In genomic region chrX:107654778-107655761, GRCh38 we compare ENCODE assay signal across 8 cellular contexts. TPM values are rescaled to one million over a fixed set of nuclear protein-coding genes. Genes with fewer than 3 reads are reported as not detected.
A peak's percentile ranks its signal among the peaks of the same experiment; 100 is the strongest.
DNase-seq lines count a peak whose midpoint lies in the region; ATAC-seq and TF ChIP-seq lines count a peak whose summit lies in the region.

No MANE protein-coding gene starts in this region.

- H3K27me3 Mint-ChIP-seq in HFFc6 (ENCODE audit: insufficient read depth) (peaks cover 2% of the 10 kb centered on the region), natural killer cell (ENCODE audit: low read depth in 2 of 2) (no peaks in the 10 kb centered on the region)

- 38 to 59% methylated on average over 3 to 24 of the region's 24 CpGs for whole genome bisulfite sequencing in transverse colon (ENCODE audit: low coverage in 1 of 2), 2 donors

- ATAC-seq in natural killer cell, result peak; percentile 87 to 91 (median 89)

- no peaks in the 10 kb centered on the region for H3K27me3 ChIP-seq in transverse colon

- in situ Hi-C loops in transverse colon (cut with MboI; ENCODE audit: low pct_ligation_motif_present in 1 of 4, low pct_unique_long_range_greater_than_20kb in 1 of 4, low sequenced_read_pairs in 3 of 4), result loop anchor here in 2 of 4 donors (25.0 kb wide), 2 partner anchors 107 to 232 kb away; no protein-coding TSS in a partner anchor

- peak overlapping the region in 3 of 4 donors; percentile 12 to 41 (median 16) for H3K27ac ChIP-seq in transverse colon

- H3K4me1 Mint-ChIP-seq in HFFc6 (ENCODE audit: low read depth) (peaks cover 22% of the 10 kb centered on the region), natural killer cell (peaks cover 0 to 5% of the 10 kb centered on the region in 2 donors)

- TF ChIP-seq EP300 in transverse colon (IDR thresholded peaks at IDR 0.05; ENCODE audit: low read depth), result no peak

- H3K4me3 ChIP-seq in GM12864 (ENCODE audit: low read depth, low read length), result no peak overlapping the region
- peak overlapping the region; percentile 26 for H3K4me3 ChIP-seq in epithelial cell of proximal tubule (ENCODE audit: low read depth, low read length)
- no peak overlapping the region for H3K4me3 ChIP-seq in transverse colon

- no peaks in the 10 kb centered on the region for H3K9me3 ChIP-seq in transverse colon

- H3K27ac Mint-ChIP-seq in HFFc6, result peak overlapping the region; percentile 90
- no peak overlapping the region for H3K27ac Mint-ChIP-seq in natural killer cell

- no peak for DNase-seq in GM12864 (ENCODE audit: low read depth)
- DNase-seq in HFFc6, result peak; percentile 93
- DNase-seq in NCI-H524 (lab: John Stamatoyannopoulos, UW), result peak; percentile 71 to 82
- DNase-seq in activated CD8-positive, alpha-beta memory T cell treated with anti-CD3 and anti-CD28 coated beads, Interleukin-2, amount 50 U/mL, for 48 hours, result peak; percentile 84
- peak; percentile 70 for DNase-seq in epithelial cell of proximal tubule (ENCODE audit: low read depth)
- peak; percentile 52 for DNase-seq in natural killer cell
- DNase-seq in transverse colon, result peak; percentile 59
- no peak for DNase-seq in AML-193 (lab: John Stamatoyannopoulos, UW)

- H3K36me3 ChIP-seq in transverse colon, result no peaks in the 10 kb centered on the region

- intact Hi-C loops in natural killer cell (cut with micrococcal nuclease), result loop anchor here (1.0 to 5.0 kb wide), 4 partner anchors 62 to 628 kb away; partner anchors contain the start of gene NCBP2L
- intact Hi-C loops in transverse colon (cut with DNase I; ENCODE audit: low total_unique reads), result loop anchor here (5.0 kb wide), 1 partner anchor 122 kb away; the partner anchor contains the start of genes NCBP2L and TSC22D3

- H3K9me3 Mint-ChIP-seq in HFFc6, result no peaks in the 10 kb centered on the region
- no peaks in the 10 kb centered on the region for H3K9me3 Mint-ChIP-seq in natural killer cell

- no peak for TF ChIP-seq POLR2A in transverse colon (IDR thresholded peaks at IDR 0.05)

- no peaks in the 10 kb centered on the region for H3K36me3 Mint-ChIP-seq in HFFc6 (ENCODE audit: low read depth)
- H3K36me3 Mint-ChIP-seq in natural killer cell, result no peaks in the 10 kb centered on the region

- TF ChIP-seq CTCF in GM12864 (IDR thresholded peaks at IDR 0.05; ENCODE audit: low read depth, low read length, missing control alignments), result peak; percentile 61
- peak; percentile 81 for TF ChIP-seq CTCF in HFFc6 (IDR thresholded peaks at IDR 0.05)
- TF ChIP-seq CTCF in epithelial cell of proximal tubule (conservative IDR thresholded peaks at IDR 0.05; ENCODE audit: low read depth, low read length), result peak; percentile 62
- peak; percentile 64 for TF ChIP-seq CTCF in natural killer cell (IDR thresholded peaks at IDR 0.05)
- TF ChIP-seq CTCF in transverse colon (IDR thresholded peaks at IDR 0.05), result peak; percentile 57 to 71 (median 60)

- H3K4me3 Mint-ChIP-seq in HFFc6, result peak overlapping the region; percentile 59
- no peak overlapping the region for H3K4me3 Mint-ChIP-seq in natural killer cell

- H3K4me1 ChIP-seq in transverse colon, result no peaks in the 10 kb centered on the region

RNA-seq across cellular contexts. Expression of gene PRPS1, which starts 26.8 kb away (rescaled TPM):
- 10 to 100 TPM; 67.8 to 78.6 (median 73.7) TPM for total RNA-seq in HFFc6 (2021; fragmentation: NEBNext Ultra II Directional; extraction: Animal tissue kit (Norgen Biotek cat#: 25700))
- total RNA-seq in epithelial cell of proximal tubule (36.3 and 40.5 TPM in 2 replicates), natural killer cell (10 to 100 TPM; 43.7 to 51.5 (median 49.3) TPM), transverse colon (10 to 100 TPM in 2 of 4 donors, 1 to 10 TPM in 2; 1.5 to 16.5 (median 12.4) TPM)

Comparison
In these comparisons a context has a peak if more than half of its experiments do, and no peak if none do; other contexts are left out.
1. DNase-seq: peak in HFFc6 (single experiment), NCI-H524 (2 of 2), activated CD8-positive, alpha-beta memory T cell treated with anti-CD3 and anti-CD28 coated beads, Interleukin-2, amount 50 U/mL, for 48 hours (single experiment), epithelial cell of proximal tubule (single experiment), natural killer cell (single experiment) and transverse colon (single experiment); none in GM12864 (single experiment) and AML-193 (0 of 2).
2. Peak in every context shown above with its lines, with median percentiles within 50 percentile points of each other: CTCF ChIP-seq.